11 cellular contexts compared by ENCODE assay signal in the genomic region with DNA sequence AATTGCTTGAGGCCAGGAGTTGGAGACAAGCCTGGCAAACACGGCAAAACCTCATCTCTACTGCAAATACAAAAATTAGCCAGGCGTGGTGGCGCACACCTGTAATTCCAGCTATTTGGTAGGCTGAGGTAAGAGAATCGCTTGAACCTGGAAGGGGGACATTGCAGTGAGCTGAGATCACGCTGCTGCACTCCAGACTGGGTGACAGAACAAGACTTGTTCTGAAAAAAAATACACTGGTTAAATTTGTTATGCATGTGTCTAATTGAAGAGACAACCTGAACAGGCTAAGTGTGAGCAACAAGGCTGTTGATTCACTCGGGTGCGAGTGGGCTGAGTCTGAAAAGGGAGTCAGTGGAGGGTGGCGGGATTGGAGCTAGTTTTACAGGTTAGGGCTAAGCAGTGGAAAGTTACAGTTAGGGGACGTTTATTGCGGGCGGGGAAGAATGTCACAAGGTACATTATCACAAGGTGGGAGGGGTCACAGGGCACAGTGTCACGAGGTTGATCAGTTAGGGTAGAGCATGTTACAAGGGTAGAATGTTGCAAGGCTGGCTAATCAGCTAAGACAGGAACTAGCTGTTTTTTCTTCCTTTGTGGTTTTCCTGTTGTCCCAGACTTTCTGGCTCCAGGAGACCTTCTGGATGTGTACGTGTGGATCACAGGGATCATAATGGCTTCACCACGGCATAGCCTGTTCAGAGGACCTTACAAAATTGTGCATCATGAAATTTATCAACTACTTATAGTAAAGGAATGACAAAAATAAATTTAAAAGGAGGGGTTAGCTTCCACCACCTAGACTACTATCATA.
DNase-seq lines count a peak whose midpoint lies in the region; ATAC-seq and TF ChIP-seq lines count a peak whose summit lies in the region.
"Had no signal": no experiment of that assay in that cellular context is flagged by ENCODE, and none has a peak within 500 bp of the region (broad histone marks: within the 10 kb centered on the region; RNA-seq: fewer than 3 reads in every experiment).

No MANE protein-coding gene starts in this region.

- no peaks in the 10 kb centered on the region for H3K27me3 Mint-ChIP-seq in natural killer cell treated with Interleukin-12 subunit alpha and Interleukin-12 subunit beta and Interleukin-15 and Interleukin-18, amount 100 ng/mL, for 72 hours
- H3K27me3 Mint-ChIP-seq: activated naive CD8-positive, alpha-beta T cell had no signal

- no peaks in the 10 kb centered on the region for H3K27me3 ChIP-seq in colonic mucosa

- no peak overlapping the region for H3K9ac ChIP-seq in colonic mucosa (ENCODE audit: low read depth in 2 of 2, low read length in 2 of 2)

- no peaks in the 10 kb centered on the region for H3K36me3 Mint-ChIP-seq in natural killer cell treated with Interleukin-12 subunit alpha and Interleukin-12 subunit beta and Interleukin-15 and Interleukin-18, amount 100 ng/mL, for 72 hours

- TF ChIP-seq CTCF in colonic mucosa (IDR thresholded peaks at IDR 0.05): no peak

- H3K4me1 ChIP-seq in colonic mucosa: peaks cover 3% of the 10 kb centered on the region
- H3K4me1 ChIP-seq in mesodermal cell (ENCODE audit: control insufficient read depth, insufficient read depth, low read length, poor library complexity, severe bottlenecking): peaks cover 21% of the 10 kb centered on the region

- peaks cover 4% of the 10 kb centered on the region for H3K9me3 Mint-ChIP-seq in natural killer cell treated with Interleukin-12 subunit alpha and Interleukin-12 subunit beta and Interleukin-15 and Interleukin-18, amount 100 ng/mL, for 72 hours

- DNase-seq in DMS 273 (lab: John Stamatoyannopoulos, UW; ENCODE audit: unreplicated experiment): peak; percentile 83
- peak; percentile 69 for DNase-seq in NAMALWA (ENCODE audit: low spot score)
- DNase-seq in colonic mucosa: peak; percentile 78
- no peak for DNase-seq in natural killer cell treated with Interleukin-12 subunit alpha and Interleukin-12 subunit beta and Interleukin-15 and Interleukin-18, amount 100 ng/mL, for 72 hours (ENCODE audit: low spot score)
- no peak for DNase-seq in DMS79 (lab: John Stamatoyannopoulos, UW)
- no peak for DNase-seq in substantia nigra (lab: John Stamatoyannopoulos, UW)
- no peak for DNase-seq in stimulated activated CD4-positive, alpha-beta T cell treated with anti-CD3 and anti-CD28 coated beads, Interleukin-2, amount 100 ng/mL, for 24 hours
- DNase-seq: C1 segment of cervical spinal cord, NCI-H1436 treated with DMSO at 0.1 percent for 48 hours had no signal

- H3K4me1 Mint-ChIP-seq in natural killer cell treated with Interleukin-12 subunit alpha and Interleukin-12 subunit beta and Interleukin-15 and Interleukin-18, amount 100 ng/mL, for 72 hours (ENCODE audit: low read depth in 2 of 2): no peaks in the 10 kb centered on the region

- intact Hi-C loops in colonic mucosa (cut with DNase I): no loop called here

- H3K4me3 Mint-ChIP-seq in natural killer cell treated with Interleukin-12 subunit alpha and Interleukin-12 subunit beta and Interleukin-15 and Interleukin-18, amount 100 ng/mL, for 72 hours: no peak overlapping the region
- H3K4me3 Mint-ChIP-seq: activated naive CD8-positive, alpha-beta T cell had no signal

- H3K36me3 ChIP-seq in colonic mucosa (no peaks in the 10 kb centered on the region), mesodermal cell (ENCODE audit: control insufficient read depth, insufficient read depth, low read length) (no peaks in the 10 kb centered on the region)

- no peaks in the 10 kb centered on the region for H3K9me3 ChIP-seq in colonic mucosa
- H3K9me3 ChIP-seq in mesodermal cell (ENCODE audit: control insufficient read depth, low read length): peaks cover 17% of the 10 kb centered on the region

- H3K27ac ChIP-seq in colonic mucosa (peak overlapping the region; percentile 34), mesodermal cell (ENCODE audit: low read depth, low read length, severe bottlenecking) (peak overlapping the region; percentile 54), substantia nigra (ENCODE audit: low read depth, low read length, poor library complexity, severe bottlenecking) (no peak overlapping the region)

- no peak overlapping the region for H3K4me3 ChIP-seq in colonic mucosa
- no peak overlapping the region for H3K4me3 ChIP-seq in mesodermal cell (ENCODE audit: extremely low read depth, insufficient read depth, low read length, poor library complexity, severe bottlenecking)

- no peak for ATAC-seq in natural killer cell treated with Interleukin-12 subunit alpha and Interleukin-12 subunit beta and Interleukin-15 and Interleukin-18, amount 100 ng/mL, for 72 hours

- 89% methylated on average over 12 of the region's 14 CpGs for WGBS in mesodermal cell (ENCODE audit: insufficient coverage in 2 of 2), 2 experiments

- no peak overlapping the region for H3K27ac Mint-ChIP-seq in natural killer cell treated with Interleukin-12 subunit alpha and Interleukin-12 subunit beta and Interleukin-15 and Interleukin-18, amount 100 ng/mL, for 72 hours
- H3K27ac Mint-ChIP-seq: activated naive CD8-positive, alpha-beta T cell had no signal

Comparison
In these comparisons a context has a peak if more than half of its experiments do, and no peak if none do; other contexts are left out.
1. DNase-seq: peak in DMS 273 (single experiment), NAMALWA (single experiment) and colonic mucosa (single experiment); none in natural killer cell treated with Interleukin-12 subunit alpha and Interleukin-12 subunit beta and Interleukin-15 and Interleukin-18, amount 100 ng/mL, for 72 hours (single experiment), DMS79 (single experiment), substantia nigra (0 of 49) and stimulated activated CD4-positive, alpha-beta T cell treated with anti-CD3 and anti-CD28 coated beads, Interleukin-2, amount 100 ng/mL, for 24 hours (0 of 2).